In the genomic region with DNA sequence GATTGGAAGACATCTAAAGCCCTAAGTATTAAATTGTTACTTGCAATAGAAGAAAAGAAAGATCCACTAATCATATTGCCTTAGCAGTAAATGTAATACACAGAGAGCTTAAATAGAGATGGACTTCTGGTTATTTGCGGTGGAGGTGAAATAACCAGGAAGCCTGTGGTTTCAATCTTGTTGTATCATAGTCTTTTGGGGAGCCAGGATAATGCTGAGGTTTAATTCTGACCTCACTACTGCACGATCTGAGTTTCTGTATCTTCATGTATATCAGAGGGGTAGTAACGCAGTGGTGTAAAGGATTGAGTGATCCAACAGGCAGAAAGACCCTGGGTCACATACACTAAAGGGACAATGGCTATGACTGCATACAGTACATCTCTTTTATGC, we compare ENCODE assay signal across 26 cellular contexts.
A peak's percentile ranks its signal among the peaks of the same experiment; 100 is the strongest.
DNase-seq lines count a peak whose midpoint lies in the region; ATAC-seq and TF ChIP-seq lines count a peak whose summit lies in the region.
"Had no signal": no experiment of that assay in that cellular context is flagged by ENCODE, and none has a peak within 500 bp of the region (broad histone marks: within the 10 kb centered on the region; RNA-seq: fewer than 3 reads in every experiment).

No MANE protein-coding gene starts in this region.

- no peak overlapping the region for H3K4me3 ChIP-seq in HL-60 (replicated peaks; ENCODE audit: insufficient read depth, low read length)
- no peak overlapping the region; the same call in 1 of the 2 replicates for H3K4me3 ChIP-seq in WERI-Rb-1 (ENCODE audit: low read depth, low read length)
- H3K4me3 ChIP-seq in esophagus squamous epithelium, result no peak overlapping the region
- H3K4me3 ChIP-seq: cardiac muscle cell, esophagus muscularis mucosa, GM23248, left ventricle myocardium inferior, stomach, tibial nerve had no signal

- H3K27me3 ChIP-seq in HL-60 (ENCODE audit: insufficient read depth, poor library complexity, severe bottlenecking) (no peaks in the 10 kb centered on the region), WERI-Rb-1 (ENCODE audit: insufficient read depth, low read depth, severe bottlenecking) (no peaks in the 10 kb centered on the region), esophagus squamous epithelium (peaks cover 0 to 3% (median 0%) of the 10 kb centered on the region in 4 donors)
- H3K27me3 ChIP-seq: cardiac muscle cell, stomach, tibial nerve had no signal

- H3K9me3 ChIP-seq in WERI-Rb-1 (ENCODE audit: severe bottlenecking) (no peaks in the 10 kb centered on the region), esophagus squamous epithelium (no peaks in the 10 kb centered on the region)
- H3K9me3 ChIP-seq: esophagus muscularis mucosa, left ventricle myocardium inferior, stomach, tibial nerve had no signal

- ATAC-seq in HG02759 (IDR thresholded peaks at IDR 0.05; ENCODE audit: unreplicated experiment), result no peak
- ATAC-seq: sciatic nerve had no signal

- H3K27ac ChIP-seq in HL-60 (replicated peaks) (peak overlapping the region; percentile 42; the same call in 1 of the 2 replicates), WERI-Rb-1 (peak overlapping the region; percentile 91), esophagus squamous epithelium (no peak overlapping the region)
- H3K27ac ChIP-seq: cardiac muscle cell, esophagus muscularis mucosa, GM23248, left ventricle myocardium inferior, stomach, tibial nerve had no signal

- H3K9me3 Mint-ChIP-seq in nephron, result no peaks in the 10 kb centered on the region
- H3K9me3 Mint-ChIP-seq: endodermal cell had no signal

- intact Hi-C loops in esophagus squamous epithelium (cut with DNase I), result no loop called here

- TF ChIP-seq POLR2A in esophagus squamous epithelium (IDR thresholded peaks at IDR 0.05), result no peak

- peaks cover 30% of the 10 kb centered on the region for H3K4me1 Mint-ChIP-seq in nephron

- 74 to 84% methylated on average over 3 of the region's 3 CpGs for WGBS in esophagus squamous epithelium, 2 donors

- no peaks in the 10 kb centered on the region for H3K36me3 Mint-ChIP-seq in nephron (ENCODE audit: low read depth)

- DNase-seq in CD1c-positive myeloid dendritic cell (ENCODE audit: extremely low spot score) (peak; percentile 54), HL-60 (ENCODE audit: low read depth in 1 of 2, low spot score in 1 of 2) (no peak), WERI-Rb-1 (no peak), esophagus squamous epithelium (lab: John Stamatoyannopoulos, UW) (no peak), H4 (ENCODE audit: low spot score) (no peak)
- DNase-seq: activated CD4-positive, alpha-beta T cell treated with anti-CD3 and anti-CD28 coated beads for 1 hour; activated naive CD4-positive, alpha-beta T cell treated with Interleukin-2 at 50 U/mL for 16 hours; activated T-cell treated with anti-CD3 and anti-CD28 coated beads, Interleukin-2, amount 50 U/mL, for 48 hours; cortex of kidney; DMS79; endodermal cell; GM23248; HFFc6; left ventricle myocardium inferior; NCI-H1092; NCI-H187; NCI-H524 treated with DMSO at 0.1 percent for 48 hours; posterior cingulate gyrus; stimulated activated CD4-positive, alpha-beta T cell treated with anti-CD3 and anti-CD28 coated beads, Interleukin-15, amount 100 ng/mL, for 24 hours; stomach had no signal

- peaks cover 14% of the 10 kb centered on the region for H3K27me3 Mint-ChIP-seq in nephron (ENCODE audit: low read depth)

- H3K27ac Mint-ChIP-seq in nephron, result peak overlapping the region; percentile 38 to 75 (median 68)
- H3K27ac Mint-ChIP-seq: endodermal cell, HFFc6 had no signal

- no peak for TF ChIP-seq CTCF in HL-60 (IDR thresholded peaks at IDR 0.05; ENCODE audit: insufficient read depth, low read length)
- no peak for TF ChIP-seq CTCF in WERI-Rb-1 (IDR thresholded peaks at IDR 0.05; ENCODE audit: low read depth, low read length)
- TF ChIP-seq CTCF in nephron (IDR thresholded peaks at IDR 0.05; ENCODE audit: unreplicated experiment in 3 of 3), result no peak
- TF ChIP-seq CTCF in esophagus squamous epithelium (IDR thresholded peaks at IDR 0.05), result no peak

- peaks cover 0 to 4% (median under 1%) of the 10 kb centered on the region in 3 donors for H3K4me1 ChIP-seq in esophagus squamous epithelium

- H3K36me3 ChIP-seq in WERI-Rb-1 (peaks cover 4% of the 10 kb centered on the region), esophagus squamous epithelium (no peaks in the 10 kb centered on the region)
- H3K36me3 ChIP-seq: cardiac muscle cell, esophagus muscularis mucosa, left ventricle myocardium inferior, stomach, tibial nerve had no signal

- no peak overlapping the region for H3K4me3 Mint-ChIP-seq in nephron
- H3K4me3 Mint-ChIP-seq: endodermal cell, HFFc6 had no signal

Comparison
In these comparisons a context has a peak if more than half of its experiments do, and no peak if none do; other contexts are left out.
1. H3K27ac ChIP-seq: peak in HL-60 (single experiment) and WERI-Rb-1 (single experiment); none in esophagus squamous epithelium (0 of 4).